16 cellular contexts compared by ENCODE assay signal in genomic region chr5:157566902-157567489, GRCh38. TPM values are rescaled to one million over a fixed set of nuclear protein-coding genes. Genes with fewer than 3 reads are reported as not detected.
DNase-seq lines count a peak whose midpoint lies in the region; ATAC-seq and TF ChIP-seq lines count a peak whose summit lies in the region.
"Had no signal": no experiment of that assay in that cellular context is flagged by ENCODE, and none has a peak within 500 bp of the region (broad histone marks: within the 10 kb centered on the region; RNA-seq: fewer than 3 reads in every experiment).

No MANE protein-coding gene starts in this region.

- H3K9me3 ChIP-seq in effector memory CD4-positive, alpha-beta T cell (ENCODE audit: control insufficient read depth, low read length), result no peaks in the 10 kb centered on the region
- no peaks in the 10 kb centered on the region for H3K9me3 ChIP-seq in spleen
- H3K9me3 ChIP-seq: A549, testis had no signal

- peaks cover 27% of the 10 kb centered on the region for H3K36me3 ChIP-seq in effector memory CD4-positive, alpha-beta T cell (ENCODE audit: control insufficient read depth, insufficient read depth, low read length)
- H3K36me3 ChIP-seq in spleen, result peaks cover 0 to 84% (median 20%) of the 10 kb centered on the region in 6 donors

- no peaks in the 10 kb centered on the region for H3K27me3 Mint-ChIP-seq in activated CD4-positive, alpha-beta T cell treated with anti-CD3 and anti-CD28 coated beads, Interleukin-2, amount 10 ng/mL, durations not matched to agents 24 days and 14 days

- ATAC-seq in HG02588 (IDR thresholded peaks at IDR 0.05; ENCODE audit: unreplicated experiment), result no peak
- ATAC-seq: A549; left ventricle myocardium superior; naive thymus-derived CD8-positive, alpha-beta T cell; Right ventricle myocardium inferior had no signal

- peak overlapping the region; percentile 56 for H3K27ac Mint-ChIP-seq in activated CD4-positive, alpha-beta T cell treated with anti-CD3 and anti-CD28 coated beads, Interleukin-2, amount 10 ng/mL, durations not matched to agents 24 days and 14 days

- H3K9me3 Mint-ChIP-seq in activated CD4-positive, alpha-beta T cell treated with anti-CD3 and anti-CD28 coated beads, Interleukin-2, amount 10 ng/mL, durations not matched to agents 24 days and 14 days, result no peaks in the 10 kb centered on the region
- H3K9me3 Mint-ChIP-seq: naive thymus-derived CD8-positive, alpha-beta T cell had no signal

- TF ChIP-seq POLR2A in spleen (IDR thresholded peaks at IDR 0.05), result no peak

- in situ Hi-C loops in G401 (cut with HindIII; ENCODE audit: low sequenced_read_pairs), result no loop called here

- 41 to 64% (median 51%) methylated on average over 6 of the region's 6 CpGs for WGBS in spleen, 5 donors

- peak overlapping the region; percentile 60 for H3K4me3 Mint-ChIP-seq in activated CD4-positive, alpha-beta T cell treated with anti-CD3 and anti-CD28 coated beads, Interleukin-2, amount 10 ng/mL, durations not matched to agents 24 days and 14 days

- intact Hi-C loops in activated CD4-positive, alpha-beta T cell treated with anti-CD3 and anti-CD28 coated beads, Interleukin-2, amount 10 ng/mL, durations not matched to agents 24 days and 14 days (cut with micrococcal nuclease), result no loop called here
- intact Hi-C loops in spleen (cut with DNase I; ENCODE audit: low total_unique reads), result no loop called here

- H3K4me1 ChIP-seq in effector memory CD4-positive, alpha-beta T cell (ENCODE audit: control insufficient read depth, insufficient read depth, low read length, poor library complexity, severe bottlenecking), result peaks cover 64% of the 10 kb centered on the region
- H3K4me1 ChIP-seq in spleen, result peaks cover 57 to 100% (median 99%) of the 10 kb centered on the region in 6 donors
- H3K4me1 ChIP-seq: testis had no signal

- peaks cover 82% of the 10 kb centered on the region for H3K4me1 Mint-ChIP-seq in activated CD4-positive, alpha-beta T cell treated with anti-CD3 and anti-CD28 coated beads, Interleukin-2, amount 10 ng/mL, durations not matched to agents 24 days and 14 days

- H3K27ac ChIP-seq in effector memory CD4-positive, alpha-beta T cell (ENCODE audit: insufficient read depth, low read length, poor library complexity, severe bottlenecking), result peak overlapping the region; percentile 34
- H3K27ac ChIP-seq in spleen, result peak overlapping the region in 7 of 8 donors; percentile 12 to 95 (median 72)
- H3K27ac ChIP-seq: A549, testis had no signal

- DNase-seq in activated CD4-positive, alpha-beta T cell treated with anti-CD3 and anti-CD28 coated beads, Interleukin-2, amount 10 ng/mL, durations not matched to agents 24 days and 14 days, result no peak
- DNase-seq in activated CD4-positive, alpha-beta T cell treated with anti-CD3 and anti-CD28 coated beads for 4 hours, result no peak
- DNase-seq in NOMO-1 treated with DMSO at 0.1 percent for 48 hours (lab: John Stamatoyannopoulos, UW; ENCODE audit: unreplicated experiment), result peak; percentile 96
- DNase-seq in effector memory CD4-positive, alpha-beta T cell, result no peak
- no peak for DNase-seq in spleen
- no peak for DNase-seq in NCI-H2227 (lab: John Stamatoyannopoulos, UW; ENCODE audit: unreplicated experiment)
- no peak for DNase-seq in G401 (ENCODE audit: low spot score)
- DNase-seq: activated gamma-delta T cell treated with Interleukin-2 at 50 U/mL for 16 hours; COR-L47; left ventricle myocardium superior; naive thymus-derived CD8-positive, alpha-beta T cell; T1000; testis had no signal

- TF ChIP-seq CTCF in spleen (IDR thresholded peaks at IDR 0.05 in 8 of 11, conservative IDR thresholded peaks at IDR 0.05 in 3 of 11), result no peak

- H3K27me3 ChIP-seq in effector memory CD4-positive, alpha-beta T cell (replicated peaks; ENCODE audit: control insufficient read depth, insufficient read depth, low read length, poor library complexity, severe bottlenecking), result no peaks in the 10 kb centered on the region
- no peaks in the 10 kb centered on the region for H3K27me3 ChIP-seq in spleen (replicated peaks in 1 of 7)
- H3K27me3 ChIP-seq: testis had no signal

- peaks cover 86% of the 10 kb centered on the region for H3K36me3 Mint-ChIP-seq in activated CD4-positive, alpha-beta T cell treated with anti-CD3 and anti-CD28 coated beads, Interleukin-2, amount 10 ng/mL, durations not matched to agents 24 days and 14 days (ENCODE audit: low read depth)
- H3K36me3 Mint-ChIP-seq: naive thymus-derived CD8-positive, alpha-beta T cell had no signal

- H3K4me3 ChIP-seq in effector memory CD4-positive, alpha-beta T cell (ENCODE audit: insufficient read depth, low read depth, low read length, poor library complexity, severe bottlenecking), result no peak overlapping the region
- H3K4me3 ChIP-seq in spleen, result peak overlapping the region in 1 of 8 donors; percentile 29
- H3K4me3 ChIP-seq: A549, testis had no signal

RNA-seq across cellular contexts. Expression of gene ADAM19, which starts 8.6 kb away (rescaled TPM):
- total RNA-seq in activated CD4-positive, alpha-beta T cell treated with anti-CD3 and anti-CD28 coated beads, Interleukin-2, amount 10 ng/mL, durations not matched to agents 24 days and 14 days, result 232 TPM in 2 replicates
- 10 to 100 TPM; 45.8 to 71.1 (median 52.9) TPM for total RNA-seq in spleen
- polyA plus RNA-seq in spleen, result 10 to 100 TPM; 10.9 to 13.0 (median 11.5) TPM
- total RNA-seq in G401 (2014; rRNA removed; shearing (Covaris generic)), result 0.17 and 0.55 TPM in 2 replicates

Comparison
In these comparisons a context has a peak if more than half of its experiments do, and no peak if none do; other contexts are left out.
1. RNA of gene ADAM19, which starts 8.6 kb away (total RNA-seq): 232 TPM in activated CD4-positive, alpha-beta T cell treated with anti-CD3 and anti-CD28 coated beads, Interleukin-2, amount 10 ng/mL, durations not matched to agents 24 days and 14 days and 45.8 to 71.1 TPM in spleen; 0.17 to 0.55 TPM in G401; every median in the first group is over 10 times any median in the second.